Comparison of ENCODE assay signal across 8 cellular contexts in the genomic region with DNA sequence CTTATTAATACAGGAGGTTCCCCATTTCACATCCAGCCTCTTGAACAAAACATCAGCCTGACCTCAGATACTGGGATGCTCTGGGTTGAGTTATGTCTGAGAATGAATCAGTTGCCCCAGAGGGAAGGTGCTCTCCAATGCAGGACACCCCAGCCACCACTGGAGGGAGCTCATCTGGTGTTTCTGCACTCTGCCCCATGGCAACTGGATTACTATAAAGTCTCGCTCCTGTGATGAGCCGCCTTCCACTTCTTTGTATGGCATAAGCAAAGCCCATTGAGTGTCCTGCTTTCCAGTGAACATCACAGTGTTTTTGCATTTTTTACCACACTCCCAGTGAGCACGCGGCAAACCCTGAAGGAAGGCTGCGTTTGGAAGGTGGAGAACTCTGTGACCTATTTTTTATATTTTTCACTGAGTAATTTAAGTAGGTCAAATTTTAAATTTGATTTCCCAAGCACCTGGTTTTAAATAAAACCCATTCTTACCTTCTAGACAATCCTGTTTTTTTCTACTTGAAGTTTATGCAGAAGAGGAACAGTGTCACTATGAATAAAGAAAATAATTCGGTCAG.
DNase-seq lines count a peak whose midpoint lies in the region; ATAC-seq lines count a peak whose summit lies in the region.

No MANE protein-coding gene starts in this region.

- no peak overlapping the region for H3K4me3 Mint-ChIP-seq in stimulated activated memory B cell treated with anti-CD40 and anti-IgM and Interleukin-4, amounts not matched to agents 10 μg/mL and 1 μg/mL and 100 μg/mL, for 72 hours

- H3K27ac Mint-ChIP-seq in stimulated activated memory B cell treated with anti-CD40 and anti-IgM and Interleukin-4, amounts not matched to agents 10 μg/mL and 1 μg/mL and 100 μg/mL, for 72 hours = no peak overlapping the region

- no peaks in the 10 kb centered on the region for H3K4me1 Mint-ChIP-seq in stimulated activated memory B cell treated with anti-CD40 and anti-IgM and Interleukin-4, amounts not matched to agents 10 μg/mL and 1 μg/mL and 100 μg/mL, for 72 hours

- H3K9me3 Mint-ChIP-seq in stimulated activated memory B cell treated with anti-CD40 and anti-IgM and Interleukin-4, amounts not matched to agents 10 μg/mL and 1 μg/mL and 100 μg/mL, for 72 hours = peaks cover 5% of the 10 kb centered on the region

- no peaks in the 10 kb centered on the region for H3K36me3 Mint-ChIP-seq in stimulated activated memory B cell treated with anti-CD40 and anti-IgM and Interleukin-4, amounts not matched to agents 10 μg/mL and 1 μg/mL and 100 μg/mL, for 72 hours

- H3K27me3 Mint-ChIP-seq in stimulated activated memory B cell treated with anti-CD40 and anti-IgM and Interleukin-4, amounts not matched to agents 10 μg/mL and 1 μg/mL and 100 μg/mL, for 72 hours = peaks cover 14% of the 10 kb centered on the region

- ATAC-seq in GM19035 (IDR thresholded peaks at IDR 0.05; ENCODE audit: unreplicated experiment) (peak; percentile 91), HG03064 (IDR thresholded peaks at IDR 0.05; ENCODE audit: low read depth, unreplicated experiment) (peak; percentile 86)
- ATAC-seq in stimulated activated memory B cell treated with anti-CD40 and anti-IgM and Interleukin-4, amounts not matched to agents 10 μg/mL and 1 μg/mL and 100 μg/mL, for 72 hours = no peak

- DNase-seq in D341Med (ENCODE audit: low spot score) (peak; percentile 84), NCI-H226 (peak; percentile 10), germinal center (ENCODE audit: low spot score) (peak; percentile 30)
- peak; percentile 58 to 63 for DNase-seq in activated CD4-positive, alpha-beta T cell treated with anti-CD3 and anti-CD28 coated beads, Interleukin-2, amount 50 U/mL, for 48 hours
- DNase-seq in stimulated activated CD4-positive, alpha-beta T cell treated with anti-CD3 and anti-CD28 coated beads, Interleukin-12 subunit alpha, Interleukin-12 subunit beta, amount 100 ng/mL, for 24 hours (ENCODE audit: low read depth in 2 of 2) = peak; percentile 5 to 25

Comparison
In these comparisons a context has a peak if more than half of its experiments do, and no peak if none do; other contexts are left out.
1. DNase-seq: peak in every context shown above with its lines; median percentile 84 in D341Med; 60 in activated CD4-positive, alpha-beta T cell treated with anti-CD3 and anti-CD28 coated beads, Interleukin-2, amount 50 U/mL, for 48 hours; 30 in germinal center; 15 in stimulated activated CD4-positive, alpha-beta T cell treated with anti-CD3 and anti-CD28 coated beads, Interleukin-12 subunit alpha, Interleukin-12 subunit beta, amount 100 ng/mL, for 24 hours; 10 in NCI-H226.